ENCODE assay signal across 25 cellular contexts in genomic region chr13:50644081-50644871, GRCh38.
DNase-seq lines count a peak whose midpoint lies in the region; ATAC-seq and TF ChIP-seq lines count a peak whose summit lies in the region.
"Had no signal": no experiment of that assay in that cellular context is flagged by ENCODE, and none has a peak within 500 bp of the region (broad histone marks: within the 10 kb centered on the region; RNA-seq: fewer than 3 reads in every experiment).

No MANE protein-coding gene starts in this region.

- H3K9ac ChIP-seq in GM23248 (no peak overlapping the region), PC-3 (ENCODE audit: low read length) (no peak overlapping the region; the same call in 1 of the 2 replicates), colonic mucosa (ENCODE audit: low read depth in 2 of 2, low read length in 2 of 2) (no peak overlapping the region), trophoblast cell (ENCODE audit: low read length) (no peak overlapping the region)

- no peak for DNase-seq in GM23248
- DNase-seq in PC-3, result peak; percentile 69
- peak; percentile 28 for DNase-seq in colonic mucosa
- peak; percentile 92 to 95 for DNase-seq in trophoblast cell
- DNase-seq in activated CD4-positive, alpha-beta T cell treated with anti-CD3 and anti-CD28 coated beads for 4 hours, result no peak
- DNase-seq in BE2C, result no peak
- no peak for DNase-seq in NCI-H2081 (lab: John Stamatoyannopoulos, UW)
- DNase-seq: activated naive CD4-positive, alpha-beta T cell treated with anti-CD3 and anti-CD28 coated beads, Interleukin-2, amount 50 U/mL, for 16 hours; amygdala; CD4-positive, CD25-positive, alpha-beta regulatory T cell; GOT3; left ventricle myocardium inferior; midbrain; MM.1S; NCI-H1417; NCI-H510A treated with DMSO at 0.1 percent for 48 hours; NK-92 treated with Interleukin-12 subunit alpha and Interleukin-12 subunit beta, amount 100 ng/mL, for 24 hours; ovary; Peyer's patch; right cardiac atrium; stimulated activated CD4-positive, alpha-beta T cell treated with anti-CD3 and anti-CD28 coated beads, Interleukin-4, amount 100 ng/mL, for 1 hour; stimulated activated naive B cell treated with anti-CD40 and anti-IgM and Interleukin-4, amounts not matched to agents 10 μg/mL and 1 μg/mL and 100 μg/mL, for 72 hours; WERI-Rb-1 had no signal

- H3K27me3 ChIP-seq in GM23248 (replicated peaks; ENCODE audit: insufficient read depth), result no peaks in the 10 kb centered on the region
- no peaks in the 10 kb centered on the region for H3K27me3 ChIP-seq in PC-3 (ENCODE audit: low read length)
- no peaks in the 10 kb centered on the region for H3K27me3 ChIP-seq in colonic mucosa
- no peaks in the 10 kb centered on the region for H3K27me3 ChIP-seq in trophoblast cell (ENCODE audit: insufficient read depth, low read length)
- H3K27me3 ChIP-seq in BE2C, result no peaks in the 10 kb centered on the region
- H3K27me3 ChIP-seq: ovary, Peyer's patch, vagina had no signal

- no peak overlapping the region for H2BK5ac ChIP-seq in trophoblast cell (ENCODE audit: low read depth, low read length, poor library complexity)

- H3K23ac ChIP-seq in trophoblast cell (ENCODE audit: low read length), result no peak overlapping the region

- H3F3A ChIP-seq in GM23248 (ENCODE audit: insufficient read depth) (peaks cover 5% of the 10 kb centered on the region), PC-3 (ENCODE audit: low read length, unreplicated experiment) (no peaks in the 10 kb centered on the region)

- peak; percentile 81 for ATAC-seq in PC-3
- ATAC-seq: natural killer cell treated with Interleukin-12 subunit alpha and Interleukin-12 subunit beta and Interleukin-15 and Interleukin-18, amount 100 ng/mL, for 72 hours; right cardiac atrium; stimulated activated naive B cell treated with anti-CD40 and anti-IgM and Interleukin-4, amounts not matched to agents 10 μg/mL and 1 μg/mL and 100 μg/mL, for 72 hours had no signal

- H4K8ac ChIP-seq in trophoblast cell (ENCODE audit: low read depth, low read length), result no peak overlapping the region

- no peak overlapping the region for H3K4me3 ChIP-seq in GM23248
- no peak overlapping the region for H3K4me3 ChIP-seq in PC-3 (ENCODE audit: low read length)
- H3K4me3 ChIP-seq in colonic mucosa, result no peak overlapping the region
- no peak overlapping the region for H3K4me3 ChIP-seq in trophoblast cell (ENCODE audit: low read depth, low read length)
- no peak overlapping the region for H3K4me3 ChIP-seq in BE2C (ENCODE audit: low read depth, low read length)
- H3K4me3 ChIP-seq: left ventricle myocardium inferior, ovary, Peyer's patch, vagina had no signal

- no peak overlapping the region for H3K14ac ChIP-seq in trophoblast cell (ENCODE audit: low read length)

- TF ChIP-seq CTCF in PC-3 (conservative IDR thresholded peaks at IDR 0.05; ENCODE audit: low read depth, low read length), result no peak
- TF ChIP-seq CTCF in colonic mucosa (IDR thresholded peaks at IDR 0.05), result no peak
- TF ChIP-seq CTCF in BE2C (IDR thresholded peaks at IDR 0.05; ENCODE audit: low read depth, low read length), result no peak

- H3K9me2 ChIP-seq in GM23248 (ENCODE audit: insufficient read depth) (no peaks in the 10 kb centered on the region), PC-3 (replicated peaks; ENCODE audit: low read length) (no peaks in the 10 kb centered on the region)

- CTCF ChIA-PET in PC-3 (lab: Charles Lee), result no interaction called here

- WGBS in GM23248 (ENCODE audit: low coverage in 1 of 2, low lambda C conversion rate in 2 of 2, missing lambda C conversion rate in 2 of 2), 2 experiments, result 97% methylated on average over 5 of the region's 5 CpGs
- no CpG with 5 or more reads among the region's 5 CpGs for WGBS in trophoblast cell (ENCODE audit: extremely low coverage, insufficient coverage, insufficient read length)

- no peak overlapping the region for H4K12ac ChIP-seq in trophoblast cell (ENCODE audit: low read depth, low read length)

- H3K9me3 ChIP-seq in GM23248 (ENCODE audit: low read depth) (no peaks in the 10 kb centered on the region), PC-3 (ENCODE audit: low read length) (no peaks in the 10 kb centered on the region), colonic mucosa (no peaks in the 10 kb centered on the region), trophoblast cell (ENCODE audit: insufficient read depth, low read depth, low read length) (no peaks in the 10 kb centered on the region), BE2C (no peaks in the 10 kb centered on the region)
- H3K9me3 ChIP-seq: left ventricle myocardium inferior, ovary, Peyer's patch, vagina had no signal

- no peak overlapping the region for H2BK12ac ChIP-seq in trophoblast cell (ENCODE audit: low read length)

- no TSS peak for BruUV-seq in PC-3 (replicated peaks; lab: Mats Ljungman, UMichigan)

- H2AFZ ChIP-seq in GM23248, result no peak overlapping the region
- no peak overlapping the region for H2AFZ ChIP-seq in PC-3 (ENCODE audit: low read length)
- no peak overlapping the region for H2AFZ ChIP-seq in trophoblast cell (ENCODE audit: insufficient read depth, low read length, poor library complexity)

- intact Hi-C loops in PC-3 (cut with micrococcal nuclease), result loop anchor here (5.0 kb wide), 1 partner anchor 158 kb away; no protein-coding TSS in a partner anchor
- intact Hi-C loops in colonic mucosa (cut with DNase I), result no loop called here

- no peaks in the 10 kb centered on the region for H3K36me3 ChIP-seq in GM23248 (ENCODE audit: low read depth)
- no peaks in the 10 kb centered on the region for H3K36me3 ChIP-seq in PC-3 (ENCODE audit: low read depth, low read length)
- H3K36me3 ChIP-seq in colonic mucosa, result no peaks in the 10 kb centered on the region
- H3K36me3 ChIP-seq in trophoblast cell (ENCODE audit: control insufficient read depth in 1 of 2, insufficient read depth in 2 of 2, low read length in 2 of 2), result no peaks in the 10 kb centered on the region
- H3K36me3 ChIP-seq in BE2C, result no peaks in the 10 kb centered on the region
- H3K36me3 ChIP-seq: left ventricle myocardium inferior, ovary, Peyer's patch, vagina, WERI-Rb-1 had no signal

- H3K27ac ChIP-seq in GM23248, result no peak overlapping the region
- peak overlapping the region; percentile 79 for H3K27ac ChIP-seq in PC-3 (ENCODE audit: low read length)
- H3K27ac ChIP-seq in colonic mucosa, result no peak overlapping the region
- no peak overlapping the region for H3K27ac ChIP-seq in trophoblast cell (ENCODE audit: low read depth, low read length)
- H3K27ac ChIP-seq: left ventricle myocardium inferior, ovary, Peyer's patch, vagina, WERI-Rb-1 had no signal

- H3K4me1 ChIP-seq in GM23248 (ENCODE audit: insufficient read depth) (peaks cover 10% of the 10 kb centered on the region), PC-3 (ENCODE audit: insufficient read depth, low read length) (peaks cover 18% of the 10 kb centered on the region), colonic mucosa (no peaks in the 10 kb centered on the region), trophoblast cell (ENCODE audit: control insufficient read depth in 1 of 2, insufficient read depth in 2 of 2, low read length in 2 of 2) (no peaks in the 10 kb centered on the region), BE2C (no peaks in the 10 kb centered on the region; the same call in 1 of the 2 replicates)
- H3K4me1 ChIP-seq: left ventricle myocardium inferior, Peyer's patch, vagina had no signal

- H2AK5ac ChIP-seq in trophoblast cell (ENCODE audit: low read length), result no peak overlapping the region

- peak overlapping the region; percentile 12 for H3K4me2 ChIP-seq in GM23248 (ENCODE audit: unreplicated experiment)
- H3K4me2 ChIP-seq in PC-3 (ENCODE audit: low read length), result peak overlapping the region; percentile 44
- H3K4me2 ChIP-seq in trophoblast cell (ENCODE audit: low read length), result no peak overlapping the region

- H3K79me2 ChIP-seq in GM23248 (ENCODE audit: insufficient read depth), result no peaks in the 10 kb centered on the region
- H3K79me2 ChIP-seq in PC-3 (ENCODE audit: low read length), result no peaks in the 10 kb centered on the region
- no peaks in the 10 kb centered on the region for H3K79me2 ChIP-seq in trophoblast cell (ENCODE audit: control insufficient read depth, insufficient read depth, low read length, poor library complexity)

- POLR2A ChIA-PET in PC-3 (lab: Charles Lee; ENCODE audit: unreplicated experiment), result no interaction called here

- no peaks in the 10 kb centered on the region for H4K20me1 ChIP-seq in GM23248 (ENCODE audit: insufficient read depth)
- no peaks in the 10 kb centered on the region for H4K20me1 ChIP-seq in PC-3 (ENCODE audit: low read length)

- no peak overlapping the region for H2BK120ac ChIP-seq in trophoblast cell (ENCODE audit: insufficient read depth, low read length, poor library complexity)

- in situ Hi-C loops in GM23248 (cut with MboI), result no loop called here

- H4K91ac ChIP-seq in trophoblast cell (ENCODE audit: low read depth, low read length), result no peak overlapping the region

- H3K4ac ChIP-seq in trophoblast cell (ENCODE audit: low read depth, low read length), result no peak overlapping the region

- H3K79me1 ChIP-seq in trophoblast cell (ENCODE audit: low read length), result no peaks in the 10 kb centered on the region

- H3K18ac ChIP-seq in trophoblast cell (ENCODE audit: low read length), result no peak overlapping the region

Comparison
In these comparisons a context has a peak if more than half of its experiments do, and no peak if none do; other contexts are left out.
1. DNase-seq: peak in PC-3 (single experiment), colonic mucosa (single experiment) and trophoblast cell (2 of 2); none in GM23248 (single experiment), activated CD4-positive, alpha-beta T cell treated with anti-CD3 and anti-CD28 coated beads for 4 hours (0 of 2), BE2C (single experiment) and NCI-H2081 (0 of 2).